Comparison of ENCODE assay signal across 18 cellular contexts in the genomic region with DNA sequence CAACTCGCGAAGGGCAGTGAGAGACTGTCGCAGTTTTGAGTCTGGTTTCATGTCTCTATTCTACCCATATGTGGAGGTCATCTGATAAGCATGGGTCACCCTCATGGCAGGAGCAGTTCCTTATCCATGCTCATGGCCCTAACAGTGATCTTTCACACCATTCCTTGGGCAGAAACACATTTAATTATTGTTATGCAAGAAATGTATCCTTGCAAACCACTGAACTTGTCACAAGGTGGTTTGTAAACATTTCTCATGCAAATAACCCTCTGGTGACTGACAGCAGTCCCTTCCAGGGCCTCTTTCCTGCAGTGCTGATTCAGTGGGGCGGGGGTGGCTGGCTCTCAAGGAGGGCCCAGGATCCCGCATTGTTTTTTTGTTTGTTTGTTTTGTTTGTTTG.
"Had no signal": no experiment of that assay in that cellular context is flagged by ENCODE, and none has a peak within 500 bp of the region (broad histone marks: within the 10 kb centered on the region; RNA-seq: fewer than 3 reads in every experiment).

No MANE protein-coding gene starts in this region.

- H3K4me1 Mint-ChIP-seq: neural crest cell had no signal

- ATAC-seq: activated T-cell treated with anti-CD3 and anti-CD28 coated beads, Interleukin-2, amount 50 U/mL, for 72 hours; left ventricle myocardium superior had no signal

- H3K4me3 ChIP-seq: breast epithelium, dorsolateral prefrontal cortex, esophagus muscularis mucosa, ovary had no signal

- H3K27ac Mint-ChIP-seq: activated CD4-positive, alpha-beta memory T cell treated with anti-CD3 and anti-CD28 coated beads, Interleukin-2, amount 10 ng/mL, durations not matched to agents 7 days and 5 days; activated naive CD8-positive, alpha-beta T cell treated with anti-CD3 and anti-CD28 coated beads, Interleukin-2, amount 10 ng/mL, durations not matched to agents 7 days and 5 days; activated T-cell treated with anti-CD3 and anti-CD28 coated beads, Interleukin-2, amount 50 U/mL, for 72 hours; stimulated activated naive CD8-positive, alpha-beta T cell treated with anti-CD3 and anti-CD28 coated beads, Interleukin-15, Interleukin-2, amounts not matched to agents 100 ng/mL and 50 ng/mL, for 24 hours had no signal

- H3K27me3 Mint-ChIP-seq: activated naive CD8-positive, alpha-beta T cell treated with anti-CD3 and anti-CD28 coated beads, Interleukin-2, amount 10 ng/mL, durations not matched to agents 7 days and 5 days; stimulated activated naive CD8-positive, alpha-beta T cell treated with anti-CD3 and anti-CD28 coated beads, Interleukin-15, Interleukin-2, amounts not matched to agents 100 ng/mL and 50 ng/mL, for 24 hours had no signal

- H3K36me3 ChIP-seq: breast epithelium, esophagus muscularis mucosa, ovary had no signal

- H3K27me3 ChIP-seq: breast epithelium, esophagus muscularis mucosa, ovary had no signal

- FAIRE-seq: endometrium, kidney had no signal

- H3K4me3 Mint-ChIP-seq: activated CD4-positive, alpha-beta memory T cell treated with anti-CD3 and anti-CD28 coated beads, Interleukin-2, amount 10 ng/mL, durations not matched to agents 7 days and 5 days; activated naive CD8-positive, alpha-beta T cell treated with anti-CD3 and anti-CD28 coated beads, Interleukin-2, amount 10 ng/mL, durations not matched to agents 7 days and 5 days; activated T-cell treated with anti-CD3 and anti-CD28 coated beads, Interleukin-2, amount 50 U/mL, for 72 hours; neural crest cell; stimulated activated naive CD8-positive, alpha-beta T cell treated with anti-CD3 and anti-CD28 coated beads, Interleukin-15, Interleukin-2, amounts not matched to agents 100 ng/mL and 50 ng/mL, for 24 hours had no signal

- H3K9me3 Mint-ChIP-seq: neural crest cell had no signal

- DNase-seq: activated CD4-positive, alpha-beta memory T cell treated with anti-CD3 and anti-CD28 coated beads, Interleukin-2, amount 10 ng/mL, durations not matched to agents 7 days and 5 days; activated CD4-positive, alpha-beta T cell treated with anti-CD3 and anti-CD28 coated beads for 1 hour; activated CD8-positive, alpha-beta memory T cell treated with anti-CD3 and anti-CD28 coated beads, Interleukin-2, amount 50 U/mL, for 4 hours; activated naive CD8-positive, alpha-beta T cell treated with anti-CD3 and anti-CD28 coated beads, Interleukin-2, amount 10 ng/mL, durations not matched to agents 7 days and 5 days; activated T-cell treated with anti-CD3 and anti-CD28 coated beads, Interleukin-2, amount 50 U/mL, for 72 hours; aorta; dorsolateral prefrontal cortex; foreskin fibroblast; glutamatergic neuron; kidney; left ventricle myocardium superior; ovary; stimulated activated CD4-positive, alpha-beta T cell treated with anti-CD3 and anti-CD28 coated beads, Interleukin-4, amount 100 ng/mL, for 24 hours had no signal

- H3K27ac ChIP-seq: breast epithelium, dorsolateral prefrontal cortex, esophagus muscularis mucosa, ovary had no signal

- H3K9me3 ChIP-seq: breast epithelium, esophagus muscularis mucosa, ovary had no signal

- H3K4me1 ChIP-seq: breast epithelium, esophagus muscularis mucosa had no signal
